ENCODE assay signal across 11 cellular contexts in the genomic region with DNA sequence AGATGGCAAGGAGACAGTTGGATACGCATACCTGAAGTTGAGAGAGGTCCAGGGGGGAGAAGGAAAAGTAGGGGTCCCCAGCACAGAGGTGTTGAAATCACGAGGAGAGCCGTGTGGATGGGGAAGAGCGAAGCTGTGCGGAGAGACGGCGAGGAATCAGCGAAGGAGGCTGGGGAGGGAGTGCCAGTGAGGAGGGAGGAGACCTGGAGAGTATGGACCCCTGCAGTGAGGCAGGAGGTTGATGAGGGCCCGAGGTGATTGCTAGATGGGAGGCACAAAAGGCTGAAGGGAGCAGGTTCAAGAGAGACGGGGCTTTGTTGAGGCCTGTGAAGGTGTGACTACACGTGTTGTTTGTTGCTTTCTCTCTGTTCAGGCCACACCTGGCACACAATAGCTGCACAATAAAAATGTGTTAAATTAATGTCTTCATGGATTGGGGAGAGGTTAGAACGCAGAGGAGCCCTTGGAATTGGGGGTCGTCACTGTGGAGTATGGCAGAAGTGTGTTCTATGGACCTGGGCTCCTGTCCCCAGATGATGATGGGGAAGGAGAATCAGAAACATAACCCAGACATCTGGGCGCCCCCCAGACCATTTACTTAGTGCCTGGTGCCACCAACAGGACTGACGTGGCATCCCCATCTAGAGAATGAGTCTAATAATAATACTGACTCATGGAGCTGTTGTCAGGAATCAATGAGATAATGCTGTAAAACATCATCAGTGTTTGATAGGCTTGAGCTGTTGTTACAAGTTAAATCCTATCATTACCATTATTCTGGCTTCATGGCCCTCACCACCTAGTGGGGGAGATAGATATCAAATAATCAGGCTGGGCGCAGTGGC.
DNase-seq lines count a peak whose midpoint lies in the region; ATAC-seq and TF ChIP-seq lines count a peak whose summit lies in the region.
"Had no signal": no experiment of that assay in that cellular context is flagged by ENCODE, and none has a peak within 500 bp of the region (broad histone marks: within the 10 kb centered on the region; RNA-seq: fewer than 3 reads in every experiment).

No MANE protein-coding gene starts in this region.

- CTCF ChIA-PET in CD4-positive, alpha-beta memory T cell (lab: Charles Lee; ENCODE audit: partially characterized antibody), result no interaction called here
- CTCF ChIA-PET in WTC11 (lab: Charles Lee), result interaction anchor here (0.5 to 2.7 kb wide), 10 partner anchors 30 to 142 kb away, joined by 3 to 10 read pairs (median 4); a partner anchor contains a TSS

- H2AFZ ChIP-seq in GM23338, result no peak overlapping the region

- peak overlapping the region in 5 of 7 donors; percentile 27 to 63 (median 60) for H3K27ac Mint-ChIP-seq in CD4-positive, alpha-beta memory T cell
- peak overlapping the region; percentile 1; the same call in 1 of the 2 replicates for H3K27ac Mint-ChIP-seq in GM23338
- H3K27ac Mint-ChIP-seq in WTC11, result no peak overlapping the region; the same call in 1 of the 2 replicates

- H3K27me3 Mint-ChIP-seq in CD4-positive, alpha-beta memory T cell, result no peaks in the 10 kb centered on the region
- H3K27me3 Mint-ChIP-seq in GM23338 (ENCODE audit: insufficient read depth, low read depth, poor library complexity) (peaks cover 19% of the 10 kb centered on the region), WTC11 (ENCODE audit: low read depth) (no peaks in the 10 kb centered on the region; the same call in 1 of the 2 replicates)

- WGBS in esophagus squamous epithelium, 2 donors, result 78 to 83% methylated on average over 16 of the region's 16 CpGs

- H3K9me2 ChIP-seq in GM23338 (ENCODE audit: insufficient read depth), result no peaks in the 10 kb centered on the region

- H3F3A ChIP-seq in GM23338 (replicated peaks; ENCODE audit: low read depth), result no peaks in the 10 kb centered on the region

- TF ChIP-seq CTCF in GM23338 (conservative IDR thresholded peaks at IDR 0.05; ENCODE audit: low read depth in 2 of 2), result peak in 1 of 2 experiments; percentile 30; a peak in 2 of 4 replicates
- no peak for TF ChIP-seq CTCF in WTC11 (IDR thresholded peaks at IDR 0.05)
- TF ChIP-seq CTCF in esophagus squamous epithelium (IDR thresholded peaks at IDR 0.05), result no peak

- no peak for TF ChIP-seq POLR2A in esophagus squamous epithelium (IDR thresholded peaks at IDR 0.05)

- H3K79me2 ChIP-seq in GM23338 (replicated peaks; ENCODE audit: insufficient read depth), result peaks cover 16% of the 10 kb centered on the region

- no peaks in the 10 kb centered on the region for H3K27me3 ChIP-seq in CD4-positive, alpha-beta memory T cell (ENCODE audit: insufficient read depth, low read length)
- H3K27me3 ChIP-seq in GM23338 (ENCODE audit: insufficient read depth), result no peaks in the 10 kb centered on the region
- no peaks in the 10 kb centered on the region for H3K27me3 ChIP-seq in esophagus squamous epithelium
- H3K27me3 ChIP-seq: SJCRH30 had no signal

- peaks cover 24 to 45% (median 34%) of the 10 kb centered on the region in 4 donors for H3K4me1 Mint-ChIP-seq in CD4-positive, alpha-beta memory T cell
- H3K4me1 Mint-ChIP-seq in GM23338 (peaks cover 56% of the 10 kb centered on the region), WTC11 (peaks cover 54% of the 10 kb centered on the region)

- H3K4me3 ChIP-seq in CD4-positive, alpha-beta memory T cell (ENCODE audit: low read length in 2 of 2), result no peak overlapping the region
- no peak overlapping the region for H3K4me3 ChIP-seq in GM23338
- no peak overlapping the region for H3K4me3 ChIP-seq in esophagus squamous epithelium
- H3K4me3 ChIP-seq: SJCRH30 had no signal

- peaks cover 15% of the 10 kb centered on the region for H4K20me1 ChIP-seq in GM23338 (replicated peaks; ENCODE audit: insufficient read depth)

- H3K36me3 Mint-ChIP-seq in CD4-positive, alpha-beta memory T cell, result no peaks in the 10 kb centered on the region
- H3K36me3 Mint-ChIP-seq in GM23338 (ENCODE audit: low read depth) (peaks cover 4% of the 10 kb centered on the region; the same call in 1 of the 3 replicates), WTC11 (peaks cover 5% of the 10 kb centered on the region; the same call in 1 of the 2 replicates)

- peak; percentile 48 for ATAC-seq in GM23338
- peak; percentile 23; the same call in 1 of the 2 replicates for ATAC-seq in WTC11
- ATAC-seq in activated CD4-positive, CD25-positive, alpha-beta regulatory T cell treated with anti-CD3 and anti-CD28 coated beads, Interleukin-2, amount 50 U/mL, for 24 hours, result no peak

- H3K9me3 Mint-ChIP-seq in CD4-positive, alpha-beta memory T cell, result peaks cover 0 to 2% (median 0%) of the 10 kb centered on the region in 8 donors
- H3K9me3 Mint-ChIP-seq in GM23338 (peaks cover 8% of the 10 kb centered on the region; the same call in 1 of the 3 replicates), WTC11 (peaks cover 5% of the 10 kb centered on the region)

- no peaks in the 10 kb centered on the region for H3K36me3 ChIP-seq in CD4-positive, alpha-beta memory T cell (ENCODE audit: insufficient read depth, low read length)
- H3K36me3 ChIP-seq in GM23338 (ENCODE audit: insufficient read depth), result no peaks in the 10 kb centered on the region
- H3K36me3 ChIP-seq in esophagus squamous epithelium, result no peaks in the 10 kb centered on the region
- H3K36me3 ChIP-seq: SJCRH30 had no signal

- H3K9me3 ChIP-seq in CD4-positive, alpha-beta memory T cell (ENCODE audit: control insufficient read depth in 1 of 2, low read length in 2 of 2), result no peaks in the 10 kb centered on the region
- H3K9me3 ChIP-seq in esophagus squamous epithelium, result no peaks in the 10 kb centered on the region

- intact Hi-C loops in CD4-positive, alpha-beta memory T cell (cut with micrococcal nuclease), result no loop called here
- intact Hi-C loops in esophagus squamous epithelium (cut with DNase I), result no loop called here

- peaks cover 32% of the 10 kb centered on the region for H3K4me1 ChIP-seq in CD4-positive, alpha-beta memory T cell (ENCODE audit: insufficient read depth, low read length)
- H3K4me1 ChIP-seq in GM23338 (ENCODE audit: insufficient read depth) (peaks cover 22% of the 10 kb centered on the region), esophagus squamous epithelium (no peaks in the 10 kb centered on the region)

- H3K4me2 ChIP-seq in GM23338, result no peak overlapping the region

- POLR2A ChIA-PET in CD4-positive, alpha-beta memory T cell (lab: Charles Lee; ENCODE audit: partially characterized antibody), result no interaction called here
- POLR2A ChIA-PET in WTC11 (lab: Charles Lee), result interaction anchor here (1.1 to 2.1 kb wide), 2 partner anchors 98 to 142 kb away, joined by 4 to 7 read pairs; no protein-coding TSS in a partner anchor

- no peak for DNase-seq in CD4-positive, alpha-beta memory T cell
- DNase-seq in GM23338 (ENCODE audit: low spot score), result no peak
- DNase-seq in WTC11 (ENCODE audit: low spot score), result no peak
- DNase-seq in kidney tubule cell (ENCODE audit: low spot score), result peak; percentile 45
- DNase-seq in foreskin melanocyte, result no peak
- DNase-seq in esophagus squamous epithelium (lab: John Stamatoyannopoulos, UW), result no peak
- DNase-seq in GDM1 (lab: John Stamatoyannopoulos, UW), result no peak
- DNase-seq: NCI-H1105, occipital lobe, SJCRH30 had no signal

- H3K27ac ChIP-seq in CD4-positive, alpha-beta memory T cell (ENCODE audit: low read depth, low read length), result no peak overlapping the region
- 0 out of 2 replicates have a peak overlapping the region, but pooled peaks have one; percentile 14 for H3K27ac ChIP-seq in GM23338 (ENCODE audit: low read depth)
- no peak overlapping the region for H3K27ac ChIP-seq in esophagus squamous epithelium
- H3K27ac ChIP-seq: SJCRH30 had no signal

- H3K4me3 Mint-ChIP-seq in CD4-positive, alpha-beta memory T cell, result peak overlapping the region in 1 of 8 donors; percentile 52
- no peak overlapping the region; the same call in 2 of the 3 replicates for H3K4me3 Mint-ChIP-seq in GM23338
- no peak overlapping the region for H3K4me3 Mint-ChIP-seq in WTC11

TF ChIP-seq in GM23338, 12 proteins besides CTCF, POLR2A, EP300 and RAD21 (continues in another document):
- TF ChIP-seq ZNF114 (CRISPR knock-in tag; IDR thresholded peaks at IDR 0.05) (no peak), EZH2 (IDR thresholded peaks at IDR 0.05; ENCODE audit: low read depth, unreplicated experiment) (no peak), JUNB (IDR thresholded peaks at IDR 0.05; ENCODE audit: unreplicated experiment) (no peak), ZNF331 (CRISPR knock-in tag; IDR thresholded peaks at IDR 0.05; ENCODE audit: low read depth) (no peak), EZH2phosphoT487 (IDR thresholded peaks at IDR 0.05; ENCODE audit: unreplicated experiment) (no peak)

TF ChIP-seq in WTC11, 78 proteins besides CTCF, POLR2A, EP300 and RAD21 (continues in another document):
- 0 out of 2 replicates have a peak, but pooled peaks have one; percentile 16 for TF ChIP-seq TEAD1 (CRISPR knock-in tag; IDR thresholded peaks at IDR 0.05)
- TF ChIP-seq, protein P1, sequence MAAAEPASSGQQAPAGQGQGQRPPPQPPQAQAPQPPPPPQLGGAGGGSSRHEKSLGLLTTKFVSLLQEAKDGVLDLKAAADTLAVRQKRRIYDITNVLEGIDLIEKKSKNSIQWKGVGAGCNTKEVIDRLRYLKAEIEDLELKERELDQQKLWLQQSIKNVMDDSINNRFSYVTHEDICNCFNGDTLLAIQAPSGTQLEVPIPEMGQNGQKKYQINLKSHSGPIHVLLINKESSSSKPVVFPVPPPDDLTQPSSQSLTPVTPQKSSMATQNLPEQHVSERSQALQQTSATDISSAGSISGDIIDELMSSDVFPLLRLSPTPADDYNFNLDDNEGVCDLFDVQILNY (CRISPR knock-in tag; IDR thresholded peaks at IDR 0.05), result no peak
- TF ChIP-seq GRHL2 (CRISPR knock-in tag; IDR thresholded peaks at IDR 0.05; ENCODE audit: insufficient replicate concordance, severe bottlenecking), result no peak
- TF ChIP-seq, protein P2, sequence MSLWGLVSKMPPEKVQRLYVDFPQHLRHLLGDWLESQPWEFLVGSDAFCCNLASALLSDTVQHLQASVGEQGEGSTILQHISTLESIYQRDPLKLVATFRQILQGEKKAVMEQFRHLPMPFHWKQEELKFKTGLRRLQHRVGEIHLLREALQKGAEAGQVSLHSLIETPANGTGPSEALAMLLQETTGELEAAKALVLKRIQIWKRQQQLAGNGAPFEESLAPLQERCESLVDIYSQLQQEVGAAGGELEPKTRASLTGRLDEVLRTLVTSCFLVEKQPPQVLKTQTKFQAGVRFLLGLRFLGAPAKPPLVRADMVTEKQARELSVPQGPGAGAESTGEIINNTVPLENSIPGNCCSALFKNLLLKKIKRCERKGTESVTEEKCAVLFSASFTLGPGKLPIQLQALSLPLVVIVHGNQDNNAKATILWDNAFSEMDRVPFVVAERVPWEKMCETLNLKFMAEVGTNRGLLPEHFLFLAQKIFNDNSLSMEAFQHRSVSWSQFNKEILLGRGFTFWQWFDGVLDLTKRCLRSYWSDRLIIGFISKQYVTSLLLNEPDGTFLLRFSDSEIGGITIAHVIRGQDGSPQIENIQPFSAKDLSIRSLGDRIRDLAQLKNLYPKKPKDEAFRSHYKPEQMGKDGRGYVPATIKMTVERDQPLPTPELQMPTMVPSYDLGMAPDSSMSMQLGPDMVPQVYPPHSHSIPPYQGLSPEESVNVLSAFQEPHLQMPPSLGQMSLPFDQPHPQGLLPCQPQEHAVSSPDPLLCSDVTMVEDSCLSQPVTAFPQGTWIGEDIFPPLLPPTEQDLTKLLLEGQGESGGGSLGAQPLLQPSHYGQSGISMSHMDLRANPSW (CRISPR knock-in tag; conservative IDR thresholded peaks at IDR 0.05; ENCODE audit: low read depth), result no peak
- no peak for TF ChIP-seq ZNF219 (CRISPR knock-in tag; IDR thresholded peaks at IDR 0.05; ENCODE audit: borderline replicate concordance)

Comparison
In these comparisons a context has a peak if more than half of its experiments do, and no peak if none do; other contexts are left out.
1. ATAC-seq: peak in GM23338 (single experiment) and WTC11 (single experiment); none in activated CD4-positive, CD25-positive, alpha-beta regulatory T cell treated with anti-CD3 and anti-CD28 coated beads, Interleukin-2, amount 50 U/mL, for 24 hours (0 of 2).